In genomic region chr7:116356979-116357378, GRCh38 we compare ENCODE assay signal across 13 cellular contexts.
DNase-seq lines count a peak whose midpoint lies in the region; ATAC-seq, FAIRE-seq and TF ChIP-seq lines count a peak whose summit lies in the region.
"Had no signal": no experiment of that assay in that cellular context is flagged by ENCODE, and none has a peak within 500 bp of the region (broad histone marks: within the 10 kb centered on the region; RNA-seq: fewer than 3 reads in every experiment).

No MANE protein-coding gene starts in this region.

- H3K4me1 ChIP-seq in lower lobe of right lung: peaks cover 44% of the 10 kb centered on the region
- peaks cover 37 to 59% of the 10 kb centered on the region in 2 donors for H3K4me1 ChIP-seq in thoracic aorta (ENCODE audit: control insufficient read depth in 1 of 2, low read depth in 2 of 2)
- H3K4me1 ChIP-seq in HepG2 (ENCODE audit: insufficient read depth, low read length): no peaks in the 10 kb centered on the region
- H3K4me1 ChIP-seq in pancreas: peaks cover 25 to 38% (median 35%) of the 10 kb centered on the region in 3 donors

- TF ChIP-seq RAD21 in HepG2 (CRISPR knock-in tag; IDR thresholded peaks at IDR 0.05): no peak

- H3K4me3 ChIP-seq in lower lobe of right lung: no peak overlapping the region
- H3K4me3 ChIP-seq in thoracic aorta: no peak overlapping the region
- no peak overlapping the region for H3K4me3 ChIP-seq in HepG2 (replicated peaks in 1 of 3; ENCODE audit: insufficient read depth in 1 of 3, low read depth in 2 of 3, low read length in 3 of 3)
- H3K4me3 ChIP-seq in pancreas: no peak overlapping the region

- H3K36me3 ChIP-seq in lower lobe of right lung (no peaks in the 10 kb centered on the region), thoracic aorta (no peaks in the 10 kb centered on the region), HepG2 (replicated peaks in 1 of 2; ENCODE audit: control insufficient read depth in 1 of 2, insufficient read depth in 2 of 2, low read length in 2 of 2) (no peaks in the 10 kb centered on the region), pancreas (no peaks in the 10 kb centered on the region)

- 34% methylated on average over 2 of the region's 2 CpGs for WGBS in HepG2 (ENCODE audit: low lambda C conversion rate)
- 72 to 78% methylated on average over 2 of the region's 2 CpGs for WGBS in pancreas, 2 donors

- CTCF ChIA-PET in HepG2 (lab: Yijun Ruan, JAX; ENCODE audit: low intra/inter-chr PET ratio, low total read pairs): no interaction called here

- no peak for TF ChIP-seq EP300 in HepG2 (IDR thresholded peaks at IDR 0.05; ENCODE audit: low read depth in 2 of 2, low read length in 2 of 2)
- no peak for TF ChIP-seq EP300 in HepG2 (CRISPR knock-in tag; IDR thresholded peaks at IDR 0.05; ENCODE audit: borderline replicate concordance)

- H2AFZ ChIP-seq in HepG2 (ENCODE audit: low read length): no peak overlapping the region

- DNase-seq in LoVo (ENCODE audit: low spot score) (peak; percentile 37), astrocyte of the hippocampus (ENCODE audit: low read depth, low spot score) (peak; percentile 14), lower lobe of right lung (no peak), thoracic aorta (ENCODE audit: low spot score) (no peak), HepG2 (ENCODE audit: low spot score) (no peak), pancreas (no peak), NCI-H524 (lab: John Stamatoyannopoulos, UW) (no peak)
- DNase-seq: central memory CD4-positive, alpha-beta T cell; NCI-H82; stimulated activated naive CD4-positive, alpha-beta T cell treated with Interleukin-2 at 50 U/mL for 16 hours; T-helper 9 cell had no signal

- no peak overlapping the region for H3K4me2 ChIP-seq in HepG2 (ENCODE audit: low read depth, low read length)

- no peak for FAIRE-seq in HepG2 (lab: Jason Lieb, UNC)
- FAIRE-seq in pancreas (lab: Jason Lieb, UNC): no peak
- FAIRE-seq: H1 had no signal

- H3K79me2 ChIP-seq in HepG2 (ENCODE audit: insufficient read depth, low read length): no peaks in the 10 kb centered on the region

- no peak overlapping the region for H3K9ac ChIP-seq in HepG2 (ENCODE audit: insufficient read depth, low read depth, low read length)

- in situ Hi-C loops in HepG2 (cut with HindIII; ENCODE audit: extremely low pct_ligation_motif_present, low pct_unique_long_range_greater_than_20kb): no loop called here

- no peaks in the 10 kb centered on the region for H4K20me1 ChIP-seq in HepG2 (ENCODE audit: insufficient read depth, low read length)

- no TSS peak for BruUV-seq in HepG2 (replicated peaks; lab: Mats Ljungman, UMichigan)

- POLR2A ChIA-PET in HepG2 (lab: Yijun Ruan, JAX): no interaction called here

- no peak for TF ChIP-seq CTCF in lower lobe of right lung (IDR thresholded peaks at IDR 0.05)
- no peak for TF ChIP-seq CTCF in thoracic aorta (IDR thresholded peaks at IDR 0.05)
- no peak for TF ChIP-seq CTCF in HepG2 (CRISPR knock-in tag; IDR thresholded peaks at IDR 0.05)
- no peak for TF ChIP-seq CTCF in pancreas (IDR thresholded peaks at IDR 0.05)

- no peak for ATAC-seq in lower lobe of right lung
- no peak for ATAC-seq in thoracic aorta (ENCODE audit: insufficient number of reproducible peaks, low FRiP score, low read depth)
- no peak for ATAC-seq in GM18858 (IDR thresholded peaks at IDR 0.05; ENCODE audit: unreplicated experiment)
- ATAC-seq in HepG2: no peak; the same call in 2 of the 3 replicates
- ATAC-seq in pancreas: no peak

- H3K9me3 ChIP-seq in lower lobe of right lung (no peaks in the 10 kb centered on the region), thoracic aorta (no peaks in the 10 kb centered on the region), HepG2 (ENCODE audit: low read length) (no peaks in the 10 kb centered on the region), pancreas (no peaks in the 10 kb centered on the region)

- no peak for TF ChIP-seq POLR2A in HepG2 (IDR thresholded peaks at IDR 0.05; ENCODE audit: insufficient read depth in 1 of 2, low read depth in 2 of 2, low read length in 2 of 2)

- H3K27me3 ChIP-seq in lower lobe of right lung (ENCODE audit: low read depth) (no peaks in the 10 kb centered on the region), thoracic aorta (replicated peaks; ENCODE audit: insufficient read depth) (no peaks in the 10 kb centered on the region), HepG2 (ENCODE audit: control insufficient read depth in 1 of 2, insufficient read depth in 2 of 2, low read length in 2 of 2) (no peaks in the 10 kb centered on the region), pancreas (no peaks in the 10 kb centered on the region)

- intact Hi-C loops in lower lobe of right lung (cut with DNase I): no loop called here
- intact Hi-C loops in HepG2 (cut with micrococcal nuclease; ENCODE audit: unreplicated experiment): no loop called here
- intact Hi-C loops in pancreas (cut with DNase I): no loop called here

- peak overlapping the region; percentile 86 for H3K27ac ChIP-seq in lower lobe of right lung
- peak overlapping the region; percentile 79 to 85 for H3K27ac ChIP-seq in thoracic aorta
- no peak overlapping the region for H3K27ac ChIP-seq in HepG2 (ENCODE audit: extremely low read length, insufficient read depth, low read length)
- no peak overlapping the region for H3K27ac ChIP-seq in pancreas

TF ChIP-seq in HepG2, 621 proteins besides CTCF, POLR2A, EP300 and RAD21:
- TF ChIP-seq FOXA3 (CRISPR knock-in tag; IDR thresholded peaks at IDR 0.05): no peak
- TF ChIP-seq ZIK1 (CRISPR knock-in tag; IDR thresholded peaks at IDR 0.05; ENCODE audit: borderline replicate concordance, low read depth): no peak

Comparison
In these comparisons a context has a peak if more than half of its experiments do, and no peak if none do; other contexts are left out.
1. DNase-seq: peak in LoVo (single experiment) and astrocyte of the hippocampus (single experiment); none in lower lobe of right lung (single experiment), thoracic aorta (single experiment), HepG2 (single experiment), pancreas (0 of 6) and NCI-H524 (0 of 2).
2. H3K27ac ChIP-seq: peak in lower lobe of right lung (single experiment) and thoracic aorta (2 of 2); none in HepG2 (single experiment) and pancreas (0 of 4).